In the genomic region with DNA sequence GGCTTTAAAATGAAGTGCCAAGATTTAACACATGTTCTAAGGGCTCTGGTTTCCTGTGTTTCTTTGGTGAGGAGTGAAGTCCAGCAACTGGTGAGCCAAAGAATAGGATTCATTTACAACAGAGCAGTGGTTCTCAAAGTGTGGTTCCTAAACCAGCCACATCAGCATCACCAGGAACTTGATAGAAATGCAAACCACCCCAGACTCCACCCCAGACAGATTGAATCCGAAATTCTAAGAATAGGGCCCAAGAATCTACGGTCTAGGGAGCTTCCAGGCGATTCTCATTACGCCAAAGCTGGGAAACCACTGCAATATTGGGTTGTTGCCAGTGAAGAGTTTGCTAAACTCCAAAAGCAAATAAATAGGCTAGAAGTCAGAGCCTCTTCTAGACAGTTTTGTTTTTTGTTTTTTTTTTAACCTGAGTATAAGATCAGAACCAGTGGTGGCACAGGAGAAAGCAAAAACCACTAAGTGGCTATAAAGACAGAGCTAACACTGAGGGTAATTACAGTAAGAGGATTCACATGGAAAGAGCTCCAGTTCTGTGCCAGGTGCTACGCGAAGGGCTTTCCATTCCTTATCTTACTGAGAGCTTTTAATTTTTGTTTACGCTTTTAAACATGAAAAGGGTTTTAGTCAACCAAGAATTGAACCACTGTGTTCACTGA, we compare ENCODE assay signal across 9 cellular contexts. TPM values are rescaled to one million over a fixed set of nuclear protein-coding genes. Genes with fewer than 3 reads are reported as not detected.
DNase-seq lines count a peak whose midpoint lies in the region; ATAC-seq and TF ChIP-seq lines count a peak whose summit lies in the region.
"Had no signal": no experiment of that assay in that cellular context is flagged by ENCODE, and none has a peak within 500 bp of the region (broad histone marks: within the 10 kb centered on the region; RNA-seq: fewer than 3 reads in every experiment).

No MANE protein-coding gene starts in this region.

- H3K4me3 ChIP-seq in fibroblast of mammary gland (ENCODE audit: control insufficient read depth, low read depth, low read length) (no peak overlapping the region), parathyroid adenoma (ENCODE audit: low read depth, low read length) (no peak overlapping the region)

- no peak overlapping the region for H3K9ac ChIP-seq in parathyroid adenoma

- no peaks in the 10 kb centered on the region for H3K9me3 ChIP-seq in parathyroid adenoma (ENCODE audit: control insufficient read depth, low read length)

- DNase-seq in D341Med (ENCODE audit: low spot score) (peak; percentile 62), NCI-H69 (lab: John Stamatoyannopoulos, UW) (peak; percentile 30), fibroblast of mammary gland (ENCODE audit: low read depth) (peak; percentile 96), SK-N-DZ (ENCODE audit: low spot score) (no peak), GF-D8 (lab: John Stamatoyannopoulos, UW) (no peak)
- DNase-seq: foreskin keratinocyte had no signal

- no peaks in the 10 kb centered on the region for H3K79me2 ChIP-seq in parathyroid adenoma

- H3K36me3 ChIP-seq in parathyroid adenoma (ENCODE audit: control insufficient read depth, insufficient read depth, low read length) = no peaks in the 10 kb centered on the region

- ATAC-seq in HG03520 (IDR thresholded peaks at IDR 0.05; ENCODE audit: unreplicated experiment) (no peak), HG03196 (IDR thresholded peaks at IDR 0.05; ENCODE audit: unreplicated experiment) (no peak)
- ATAC-seq: foreskin keratinocyte had no signal

- H3K4me1 ChIP-seq in parathyroid adenoma = no peaks in the 10 kb centered on the region
- H3K4me1 ChIP-seq: foreskin keratinocyte had no signal

- no peak overlapping the region for H2AFZ ChIP-seq in parathyroid adenoma

- TF ChIP-seq CTCF in fibroblast of mammary gland (conservative IDR thresholded peaks at IDR 0.05; ENCODE audit: control insufficient read depth, insufficient read depth, low read depth, low read length) (no peak), parathyroid adenoma (IDR thresholded peaks at IDR 0.05) (no peak)

- H3K4me2 ChIP-seq in parathyroid adenoma (ENCODE audit: low read length) = no peak overlapping the region

- no peaks in the 10 kb centered on the region for H3K27me3 ChIP-seq in parathyroid adenoma (ENCODE audit: control insufficient read depth, insufficient read depth, low read length)
- H3K27me3 ChIP-seq: foreskin keratinocyte had no signal

- peak overlapping the region; percentile 72 for H3K27ac ChIP-seq in parathyroid adenoma
- H3K27ac ChIP-seq: foreskin keratinocyte had no signal

RNA-seq across cellular contexts. Expression of a gene that starts 42.5 kb away (rescaled TPM):
- polyA plus RNA-seq in SK-N-DZ (2014; cell fraction: cytosol; rRNA removed) = not detected in 2 replicates
- polyA plus RNA-seq in SK-N-DZ (2014; cell fraction: nucleus; rRNA removed) = not detected in 2 replicates
- polyA plus RNA-seq: foreskin keratinocyte had no signal

RNA-seq across cellular contexts. Expression of a gene that starts 51.9 kb away (rescaled TPM):
- not detected in 2 replicates for polyA plus RNA-seq in SK-N-DZ (2014; cell fraction: cytosol; rRNA removed)
- polyA plus RNA-seq in SK-N-DZ (2014; cell fraction: nucleus; rRNA removed) = not detected in 2 replicates
- polyA plus RNA-seq: foreskin keratinocyte had no signal

Comparison
In these comparisons a context has a peak if more than half of its experiments do, and no peak if none do; other contexts are left out.
1. DNase-seq: peak in D341Med (single experiment), NCI-H69 (single experiment) and fibroblast of mammary gland (single experiment); none in SK-N-DZ (single experiment) and GF-D8 (single experiment).